7 cellular contexts compared by ENCODE assay signal in genomic region chr1:219202567-219202966, GRCh38.
"Had no signal": no experiment of that assay in that cellular context is flagged by ENCODE, and none has a peak within 500 bp of the region (broad histone marks: within the 10 kb centered on the region; RNA-seq: fewer than 3 reads in every experiment).

No MANE protein-coding gene starts in this region.

- FAIRE-seq: G401.6, GM12878, GM12891, GM12892, GM19239 had no signal

- ATAC-seq: GM12878 had no signal

- H3K4me3 ChIP-seq: GM12878 had no signal

- DNase-seq: GDM1, GF-D8 had no signal
